ENCODE assay signal across 11 cellular contexts in genomic region chr3:169931747-169932520, GRCh38. TPM values are rescaled to one million over a fixed set of nuclear protein-coding genes. Genes with fewer than 3 reads are reported as not detected.
DNase-seq lines count a peak whose midpoint lies in the region; ATAC-seq and TF ChIP-seq lines count a peak whose summit lies in the region.
"Had no signal": no experiment of that assay in that cellular context is flagged by ENCODE, and none has a peak within 500 bp of the region (broad histone marks: within the 10 kb centered on the region; RNA-seq: fewer than 3 reads in every experiment).

No MANE protein-coding gene starts in this region.

- ATAC-seq in GM18519 (IDR thresholded peaks at IDR 0.05; ENCODE audit: low FRiP score, unreplicated experiment), result peak; percentile 85
- ATAC-seq in GM21515 (IDR thresholded peaks at IDR 0.05; ENCODE audit: unreplicated experiment), result peak; percentile 86
- ATAC-seq in HG03139 (IDR thresholded peaks at IDR 0.05; ENCODE audit: unreplicated experiment), result peak; percentile 95
- ATAC-seq in esophagus mucosa, result peak; percentile 71
- ATAC-seq in activated CD8-positive, alpha-beta T cell treated with anti-CD3 and anti-CD28 coated beads for 36 hours, result no peak
- ATAC-seq in activated CD8-positive, alpha-beta memory T cell treated with anti-CD3 and anti-CD28 coated beads, Interleukin-2, amount 10 ng/mL, durations not matched to agents 7 days and 5 days, result no peak

- no peak for DNase-seq in activated CD8-positive, alpha-beta T cell treated with anti-CD3 and anti-CD28 coated beads for 36 hours
- DNase-seq in stimulated activated naive CD4-positive, alpha-beta T cell (lab: John Stamatoyannopoulos, UW), result no peak
- no peak for DNase-seq in activated CD8-positive, alpha-beta memory T cell treated with anti-CD3 and anti-CD28 coated beads, Interleukin-2, amount 10 ng/mL, durations not matched to agents 7 days and 5 days
- no peak for DNase-seq in ACHN
- DNase-seq: activated CD4-positive, alpha-beta T cell treated with anti-CD3 and anti-CD28 coated beads for 1 hour; kidney had no signal

- H3K4me1 Mint-ChIP-seq in activated CD8-positive, alpha-beta T cell treated with anti-CD3 and anti-CD28 coated beads for 36 hours (ENCODE audit: low read depth), result no peaks in the 10 kb centered on the region
- H3K4me1 Mint-ChIP-seq in activated CD8-positive, alpha-beta memory T cell treated with anti-CD3 and anti-CD28 coated beads, Interleukin-2, amount 10 ng/mL, durations not matched to agents 7 days and 5 days, result peaks cover 3% of the 10 kb centered on the region

- POLR2A ChIA-PET in activated CD8-positive, alpha-beta T cell treated with anti-CD3 and anti-CD28 coated beads for 36 hours (lab: Charles Lee), result no interaction called here

- H3K9me3 Mint-ChIP-seq in activated CD8-positive, alpha-beta T cell treated with anti-CD3 and anti-CD28 coated beads for 36 hours, result no peaks in the 10 kb centered on the region
- H3K9me3 Mint-ChIP-seq in activated CD8-positive, alpha-beta memory T cell treated with anti-CD3 and anti-CD28 coated beads, Interleukin-2, amount 10 ng/mL, durations not matched to agents 7 days and 5 days (ENCODE audit: low read depth), result no peaks in the 10 kb centered on the region

- intact Hi-C loops in activated CD8-positive, alpha-beta T cell treated with anti-CD3 and anti-CD28 coated beads for 36 hours (cut with micrococcal nuclease), result no loop called here

- CTCF ChIA-PET in activated CD8-positive, alpha-beta T cell treated with anti-CD3 and anti-CD28 coated beads for 36 hours (lab: Charles Lee), result no interaction called here
- CTCF ChIA-PET in activated CD8-positive, alpha-beta memory T cell treated with anti-CD3 and anti-CD28 coated beads, Interleukin-2, amount 10 ng/mL, durations not matched to agents 7 days and 5 days (lab: Charles Lee), result no interaction called here

- H3K4me3 Mint-ChIP-seq in activated CD8-positive, alpha-beta T cell treated with anti-CD3 and anti-CD28 coated beads for 36 hours, result no peak overlapping the region
- H3K4me3 Mint-ChIP-seq in activated CD8-positive, alpha-beta memory T cell treated with anti-CD3 and anti-CD28 coated beads, Interleukin-2, amount 10 ng/mL, durations not matched to agents 7 days and 5 days, result no peak overlapping the region

- no peaks in the 10 kb centered on the region for H3K36me3 Mint-ChIP-seq in activated CD8-positive, alpha-beta T cell treated with anti-CD3 and anti-CD28 coated beads for 36 hours (ENCODE audit: low read depth)
- no peaks in the 10 kb centered on the region for H3K36me3 Mint-ChIP-seq in activated CD8-positive, alpha-beta memory T cell treated with anti-CD3 and anti-CD28 coated beads, Interleukin-2, amount 10 ng/mL, durations not matched to agents 7 days and 5 days

- H3K27ac Mint-ChIP-seq in activated CD8-positive, alpha-beta T cell treated with anti-CD3 and anti-CD28 coated beads for 36 hours, result no peak overlapping the region
- no peak overlapping the region for H3K27ac Mint-ChIP-seq in activated CD8-positive, alpha-beta memory T cell treated with anti-CD3 and anti-CD28 coated beads, Interleukin-2, amount 10 ng/mL, durations not matched to agents 7 days and 5 days

- TF ChIP-seq CTCF in activated CD8-positive, alpha-beta T cell treated with anti-CD3 and anti-CD28 coated beads for 36 hours (IDR thresholded peaks at IDR 0.05), result no peak

- in situ Hi-C loops in ACHN (cut with HindIII; ENCODE audit: low pct_ligation_motif_present, low pct_unique_long_range_greater_than_20kb, low sequenced_read_pairs), result no loop called here

- H3K27me3 Mint-ChIP-seq in activated CD8-positive, alpha-beta T cell treated with anti-CD3 and anti-CD28 coated beads for 36 hours, result no peaks in the 10 kb centered on the region
- peaks cover 31% of the 10 kb centered on the region for H3K27me3 Mint-ChIP-seq in activated CD8-positive, alpha-beta memory T cell treated with anti-CD3 and anti-CD28 coated beads, Interleukin-2, amount 10 ng/mL, durations not matched to agents 7 days and 5 days

RNA-seq across cellular contexts. Expression of gene SAMD7, which starts 20.6 kb away (rescaled TPM):
- not detected for total RNA-seq in esophagus mucosa
- not detected for total RNA-seq in activated CD8-positive, alpha-beta T cell treated with anti-CD3 and anti-CD28 coated beads for 36 hours
- total RNA-seq in activated CD8-positive, alpha-beta memory T cell treated with anti-CD3 and anti-CD28 coated beads, Interleukin-2, amount 10 ng/mL, durations not matched to agents 7 days and 5 days, result not detected
- total RNA-seq: endothelial cell of umbilical vein, kidney had no signal

RNA-seq across cellular contexts. Expression of gene SEC62, which starts 34.7 kb away (rescaled TPM):
- total RNA-seq in esophagus mucosa, result 37.0 TPM
- 10 to 100 TPM; 52.5 to 60.2 TPM for total RNA-seq in activated CD8-positive, alpha-beta T cell treated with anti-CD3 and anti-CD28 coated beads for 36 hours
- 10 to 100 TPM; 36.0 to 47.7 TPM for total RNA-seq in activated CD8-positive, alpha-beta memory T cell treated with anti-CD3 and anti-CD28 coated beads, Interleukin-2, amount 10 ng/mL, durations not matched to agents 7 days and 5 days

Comparison
In these comparisons a context has a peak if more than half of its experiments do, and no peak if none do; other contexts are left out.
1. ATAC-seq: peak in GM18519 (single experiment), GM21515 (single experiment), HG03139 (single experiment) and esophagus mucosa (single experiment); none in activated CD8-positive, alpha-beta T cell treated with anti-CD3 and anti-CD28 coated beads for 36 hours (single experiment) and activated CD8-positive, alpha-beta memory T cell treated with anti-CD3 and anti-CD28 coated beads, Interleukin-2, amount 10 ng/mL, durations not matched to agents 7 days and 5 days (single experiment).